In the genomic region with DNA sequence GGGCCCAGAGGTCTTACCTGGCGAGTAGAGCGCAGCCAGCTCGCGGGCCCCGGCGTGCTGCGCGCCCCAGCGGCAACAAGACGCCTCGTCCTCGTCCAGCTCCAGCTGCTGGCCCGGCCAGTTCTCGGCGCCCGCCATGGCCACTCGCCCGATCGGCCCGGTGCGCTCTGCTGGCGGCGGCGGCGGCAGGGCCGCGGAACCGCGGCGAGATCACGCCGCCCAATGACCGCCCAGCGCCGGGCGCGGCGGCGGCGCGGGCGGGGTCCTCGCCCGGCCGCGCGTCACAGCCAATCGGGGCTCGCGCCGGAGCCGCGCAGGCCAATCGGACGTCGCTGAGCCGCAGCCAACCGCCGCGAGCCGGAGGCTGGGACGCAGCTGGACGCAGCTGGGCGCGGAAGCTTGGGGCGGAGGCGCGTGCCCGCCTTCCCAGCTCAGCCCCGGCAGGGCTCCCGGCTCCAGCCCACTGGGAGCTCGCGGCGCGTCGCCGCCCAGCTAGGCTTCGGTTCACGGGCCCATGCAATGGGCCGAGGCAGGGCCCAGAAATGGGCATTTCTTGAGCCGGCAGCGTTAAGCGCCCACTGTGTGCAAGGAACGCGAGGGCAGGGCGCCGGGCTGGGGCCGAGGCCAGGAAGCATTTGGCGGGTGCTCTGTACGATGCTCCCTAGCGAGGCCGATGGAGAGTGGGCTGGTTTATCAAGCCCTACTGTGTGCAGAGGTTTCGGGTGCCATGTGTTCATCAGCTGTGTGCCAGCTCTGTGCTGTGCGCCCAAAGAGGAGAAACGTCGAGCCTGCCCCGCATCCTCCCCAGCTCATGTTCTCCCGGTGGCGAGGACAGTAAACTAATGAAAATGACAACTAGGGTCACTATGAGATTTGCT, we compare ENCODE assay signal across 1 cellular context.
A peak's percentile ranks its signal among the peaks of the same experiment; 100 is the strongest.
TF ChIP-seq lines count a peak whose summit lies in the region.

A gene (minus strand): TSS at position 224 of the 878 bp plus-strand sequence. CDS start 86 bp downstream, at position 138.

TF ChIP-seq in HEK293, 187 proteins besides CTCF, POLR2A, EP300 and RAD21 (continued from another document and continues in another):
- TF ChIP-seq WT1 (tag by site-specific recombination; IDR thresholded peaks at IDR 0.05), result no peak
- no peak for TF ChIP-seq ZNF354C (tag by site-specific recombination; IDR thresholded peaks at IDR 0.05; ENCODE audit: borderline replicate concordance, low read depth)
- TF ChIP-seq, protein P1, sequence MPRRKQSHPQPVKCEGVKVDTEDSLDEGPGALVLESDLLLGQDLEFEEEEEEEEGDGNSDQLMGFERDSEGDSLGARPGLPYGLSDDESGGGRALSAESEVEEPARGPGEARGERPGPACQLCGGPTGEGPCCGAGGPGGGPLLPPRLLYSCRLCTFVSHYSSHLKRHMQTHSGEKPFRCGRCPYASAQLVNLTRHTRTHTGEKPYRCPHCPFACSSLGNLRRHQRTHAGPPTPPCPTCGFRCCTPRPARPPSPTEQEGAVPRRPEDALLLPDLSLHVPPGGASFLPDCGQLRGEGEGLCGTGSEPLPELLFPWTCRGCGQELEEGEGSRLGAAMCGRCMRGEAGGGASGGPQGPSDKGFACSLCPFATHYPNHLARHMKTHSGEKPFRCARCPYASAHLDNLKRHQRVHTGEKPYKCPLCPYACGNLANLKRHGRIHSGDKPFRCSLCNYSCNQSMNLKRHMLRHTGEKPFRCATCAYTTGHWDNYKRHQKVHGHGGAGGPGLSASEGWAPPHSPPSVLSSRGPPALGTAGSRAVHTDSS (tag by site-specific recombination; IDR thresholded peaks at IDR 0.05), result no peak
- no peak for TF ChIP-seq ZNF837 (tag by site-specific recombination; IDR thresholded peaks at IDR 0.05)
- TF ChIP-seq ZNF596 (tag by site-specific recombination; IDR thresholded peaks at IDR 0.05), result no peak
- TF ChIP-seq, protein P2, sequence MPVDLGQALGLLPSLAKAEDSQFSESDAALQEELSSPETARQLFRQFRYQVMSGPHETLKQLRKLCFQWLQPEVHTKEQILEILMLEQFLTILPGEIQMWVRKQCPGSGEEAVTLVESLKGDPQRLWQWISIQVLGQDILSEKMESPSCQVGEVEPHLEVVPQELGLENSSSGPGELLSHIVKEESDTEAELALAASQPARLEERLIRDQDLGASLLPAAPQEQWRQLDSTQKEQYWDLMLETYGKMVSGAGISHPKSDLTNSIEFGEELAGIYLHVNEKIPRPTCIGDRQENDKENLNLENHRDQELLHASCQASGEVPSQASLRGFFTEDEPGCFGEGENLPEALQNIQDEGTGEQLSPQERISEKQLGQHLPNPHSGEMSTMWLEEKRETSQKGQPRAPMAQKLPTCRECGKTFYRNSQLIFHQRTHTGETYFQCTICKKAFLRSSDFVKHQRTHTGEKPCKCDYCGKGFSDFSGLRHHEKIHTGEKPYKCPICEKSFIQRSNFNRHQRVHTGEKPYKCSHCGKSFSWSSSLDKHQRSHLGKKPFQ (tag by site-specific recombination; IDR thresholded peaks at IDR 0.05), result no peak
- no peak for TF ChIP-seq MEIS1 (CRISPR knock-in tag; IDR thresholded peaks at IDR 0.05; ENCODE audit: borderline replicate concordance)
- TF ChIP-seq, protein P3, sequence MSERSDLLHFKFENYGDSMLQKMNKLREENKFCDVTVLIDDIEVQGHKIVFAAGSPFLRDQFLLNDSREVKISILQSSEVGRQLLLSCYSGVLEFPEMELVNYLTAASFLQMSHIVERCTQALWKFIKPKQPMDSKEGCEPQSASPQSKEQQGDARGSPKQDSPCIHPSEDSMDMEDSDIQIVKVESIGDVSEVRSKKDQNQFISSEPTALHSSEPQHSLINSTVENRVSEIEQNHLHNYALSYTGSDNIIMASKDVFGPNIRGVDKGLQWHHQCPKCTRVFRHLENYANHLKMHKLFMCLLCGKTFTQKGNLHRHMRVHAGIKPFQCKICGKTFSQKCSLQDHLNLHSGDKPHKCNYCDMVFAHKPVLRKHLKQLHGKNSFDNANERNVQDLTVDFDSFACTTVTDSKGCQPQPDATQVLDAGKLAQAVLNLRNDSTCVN (tag by site-specific recombination; optimal IDR thresholded peaks at IDR 0.05), result peak; percentile 96
- TF ChIP-seq ZNF433 (tag by site-specific recombination; IDR thresholded peaks at IDR 0.05; ENCODE audit: low read depth), result no peak
- TF ChIP-seq ZFP69B (tag by site-specific recombination; IDR thresholded peaks at IDR 0.05), result no peak; the same call in 1 of the 2 replicates
- no peak for TF ChIP-seq ZNF610 (tag by site-specific recombination; IDR thresholded peaks at IDR 0.05; ENCODE audit: borderline replicate concordance)
- TF ChIP-seq ZNF394 (tag by site-specific recombination; IDR thresholded peaks at IDR 0.05; ENCODE audit: borderline replicate concordance), result peak; percentile 32; the same call in 1 of the 2 replicates
- no peak for TF ChIP-seq ZBTB21 (tag by site-specific recombination; IDR thresholded peaks at IDR 0.05)
- no peak for TF ChIP-seq ZNF138 (tag by site-specific recombination; IDR thresholded peaks at IDR 0.05; ENCODE audit: borderline replicate concordance)
- peak; percentile 58 for TF ChIP-seq ZSCAN30 (tag by site-specific recombination; IDR thresholded peaks at IDR 0.05)
- no peak for TF ChIP-seq GLIS2 (tag by site-specific recombination; IDR thresholded peaks at IDR 0.05)
- TF ChIP-seq ZBTB20 (tag by site-specific recombination; IDR thresholded peaks at IDR 0.05), result peak; percentile 65; the same call in 1 of the 2 replicates
- peak; percentile 55 for TF ChIP-seq SP2 (tag by site-specific recombination; IDR thresholded peaks at IDR 0.05)
- peak; percentile 55 for TF ChIP-seq OSR2 (tag by site-specific recombination; IDR thresholded peaks at IDR 0.05)
- no peak for TF ChIP-seq ZNF23 (tag by site-specific recombination; IDR thresholded peaks at IDR 0.05; ENCODE audit: borderline replicate concordance)
- no peak for TF ChIP-seq SCRT2 (tag by site-specific recombination; IDR thresholded peaks at IDR 0.05)
- TF ChIP-seq ZNF214 (tag by site-specific recombination; IDR thresholded peaks at IDR 0.05; ENCODE audit: borderline replicate concordance), result no peak
- TF ChIP-seq, protein P4, sequence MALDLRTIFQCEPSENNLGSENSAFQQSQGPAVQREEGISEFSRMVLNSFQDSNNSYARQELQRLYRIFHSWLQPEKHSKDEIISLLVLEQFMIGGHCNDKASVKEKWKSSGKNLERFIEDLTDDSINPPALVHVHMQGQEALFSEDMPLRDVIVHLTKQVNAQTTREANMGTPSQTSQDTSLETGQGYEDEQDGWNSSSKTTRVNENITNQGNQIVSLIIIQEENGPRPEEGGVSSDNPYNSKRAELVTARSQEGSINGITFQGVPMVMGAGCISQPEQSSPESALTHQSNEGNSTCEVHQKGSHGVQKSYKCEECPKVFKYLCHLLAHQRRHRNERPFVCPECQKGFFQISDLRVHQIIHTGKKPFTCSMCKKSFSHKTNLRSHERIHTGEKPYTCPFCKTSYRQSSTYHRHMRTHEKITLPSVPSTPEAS (tag by site-specific recombination; IDR thresholded peaks at IDR 0.05), result no peak
- peak; percentile 60 for TF ChIP-seq ZEB2 (tag by site-specific recombination; IDR thresholded peaks at IDR 0.05)
- peak; percentile 82 for TF ChIP-seq IKZF3 (tag by site-specific recombination; IDR thresholded peaks at IDR 0.05)
- no peak for TF ChIP-seq ZNF510 (tag by site-specific recombination; IDR thresholded peaks at IDR 0.05; ENCODE audit: insufficient replicate concordance)
- TF ChIP-seq, protein P5, sequence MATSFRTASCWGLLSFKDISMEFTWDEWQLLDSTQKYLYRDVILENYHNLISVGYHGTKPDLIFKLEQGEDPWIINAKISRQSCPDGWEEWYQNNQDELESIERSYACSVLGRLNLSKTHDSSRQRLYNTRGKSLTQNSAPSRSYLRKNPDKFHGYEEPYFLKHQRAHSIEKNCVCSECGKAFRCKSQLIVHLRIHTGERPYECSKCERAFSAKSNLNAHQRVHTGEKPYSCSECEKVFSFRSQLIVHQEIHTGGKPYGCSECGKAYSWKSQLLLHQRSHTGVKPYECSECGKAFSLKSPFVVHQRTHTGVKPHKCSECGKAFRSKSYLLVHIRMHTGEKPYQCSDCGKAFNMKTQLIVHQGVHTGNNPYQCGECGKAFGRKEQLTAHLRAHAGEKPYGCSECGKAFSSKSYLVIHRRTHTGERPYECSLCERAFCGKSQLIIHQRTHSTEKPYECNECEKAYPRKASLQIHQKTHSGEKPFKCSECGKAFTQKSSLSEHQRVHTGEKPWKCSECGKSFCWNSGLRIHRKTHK (tag by site-specific recombination; IDR thresholded peaks at IDR 0.05), result no peak
- TF ChIP-seq, protein P6, sequence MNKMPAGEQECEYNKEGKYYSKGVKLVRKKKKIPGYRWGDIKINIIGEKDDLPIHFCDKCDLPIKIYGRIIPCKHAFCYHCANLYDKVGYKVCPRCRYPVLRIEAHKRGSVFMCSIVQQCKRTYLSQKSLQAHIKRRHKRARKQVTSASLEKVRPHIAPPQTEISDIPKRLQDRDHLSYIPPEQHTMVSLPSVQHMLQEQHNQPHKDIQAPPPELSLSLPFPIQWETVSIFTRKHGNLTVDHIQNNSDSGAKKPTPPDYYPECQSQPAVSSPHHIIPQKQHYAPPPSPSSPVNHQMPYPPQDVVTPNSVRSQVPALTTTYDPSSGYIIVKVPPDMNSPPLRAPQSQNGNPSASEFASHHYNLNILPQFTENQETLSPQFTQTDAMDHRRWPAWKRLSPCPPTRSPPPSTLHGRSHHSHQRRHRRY (tag by site-specific recombination; IDR thresholded peaks at IDR 0.05), result no peak
- TF ChIP-seq ZNF223 (tag by site-specific recombination; IDR thresholded peaks at IDR 0.05), result no peak
- TF ChIP-seq, protein P7, sequence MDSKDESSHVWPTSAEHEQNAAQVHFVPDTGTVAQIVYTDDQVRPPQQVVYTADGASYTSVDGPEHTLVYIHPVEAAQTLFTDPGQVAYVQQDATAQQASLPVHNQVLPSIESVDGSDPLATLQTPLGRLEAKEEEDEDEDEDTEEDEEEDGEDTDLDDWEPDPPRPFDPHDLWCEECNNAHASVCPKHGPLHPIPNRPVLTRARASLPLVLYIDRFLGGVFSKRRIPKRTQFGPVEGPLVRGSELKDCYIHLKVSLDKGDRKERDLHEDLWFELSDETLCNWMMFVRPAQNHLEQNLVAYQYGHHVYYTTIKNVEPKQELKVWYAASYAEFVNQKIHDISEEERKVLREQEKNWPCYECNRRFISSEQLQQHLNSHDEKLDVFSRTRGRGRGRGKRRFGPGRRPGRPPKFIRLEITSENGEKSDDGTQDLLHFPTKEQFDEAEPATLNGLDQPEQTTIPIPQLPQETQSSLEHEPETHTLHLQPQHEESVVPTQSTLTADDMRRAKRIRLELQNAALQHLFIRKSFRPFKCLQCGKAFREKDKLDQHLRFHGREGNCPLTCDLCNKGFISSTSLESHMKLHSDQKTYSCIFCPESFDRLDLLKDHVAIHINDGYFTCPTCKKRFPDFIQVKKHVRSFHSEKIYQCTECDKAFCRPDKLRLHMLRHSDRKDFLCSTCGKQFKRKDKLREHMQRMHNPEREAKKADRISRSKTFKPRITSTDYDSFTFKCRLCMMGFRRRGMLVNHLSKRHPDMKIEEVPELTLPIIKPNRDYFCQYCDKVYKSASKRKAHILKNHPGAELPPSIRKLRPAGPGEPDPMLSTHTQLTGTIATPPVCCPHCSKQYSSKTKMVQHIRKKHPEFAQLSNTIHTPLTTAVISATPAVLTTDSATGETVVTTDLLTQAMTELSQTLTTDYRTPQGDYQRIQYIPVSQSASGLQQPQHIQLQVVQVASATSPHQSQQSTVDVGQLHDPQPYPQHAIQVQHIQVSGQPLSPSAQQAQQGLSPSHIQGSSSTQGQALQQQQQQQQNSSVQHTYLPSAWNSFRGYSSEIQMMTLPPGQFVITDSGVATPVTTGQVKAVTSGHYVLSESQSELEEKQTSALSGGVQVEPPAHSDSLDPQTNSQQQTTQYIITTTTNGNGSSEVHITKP (tag by site-specific recombination; IDR thresholded peaks at IDR 0.05), result no peak
- no peak for TF ChIP-seq KLF9 (tag by site-specific recombination; IDR thresholded peaks at IDR 0.05; ENCODE audit: low read depth)
- no peak for TF ChIP-seq ZNF664 (tag by site-specific recombination; IDR thresholded peaks at IDR 0.05)
- no peak; the same call in 1 of the 2 replicates for TF ChIP-seq ZSCAN23 (tag by site-specific recombination; IDR thresholded peaks at IDR 0.05)
- no peak for TF ChIP-seq ZNF112 (tag by site-specific recombination; IDR thresholded peaks at IDR 0.05)
- TF ChIP-seq ZFHX2 (tag by site-specific recombination; conservative IDR thresholded peaks at IDR 0.05), result no peak
- no peak for TF ChIP-seq ZNF707 (tag by site-specific recombination; IDR thresholded peaks at IDR 0.05)
- no peak for TF ChIP-seq ZNF747 (tag by site-specific recombination; IDR thresholded peaks at IDR 0.05)
- no peak for TF ChIP-seq ZNF121 (tag by site-specific recombination; IDR thresholded peaks at IDR 0.05)
- TF ChIP-seq, protein P8, sequence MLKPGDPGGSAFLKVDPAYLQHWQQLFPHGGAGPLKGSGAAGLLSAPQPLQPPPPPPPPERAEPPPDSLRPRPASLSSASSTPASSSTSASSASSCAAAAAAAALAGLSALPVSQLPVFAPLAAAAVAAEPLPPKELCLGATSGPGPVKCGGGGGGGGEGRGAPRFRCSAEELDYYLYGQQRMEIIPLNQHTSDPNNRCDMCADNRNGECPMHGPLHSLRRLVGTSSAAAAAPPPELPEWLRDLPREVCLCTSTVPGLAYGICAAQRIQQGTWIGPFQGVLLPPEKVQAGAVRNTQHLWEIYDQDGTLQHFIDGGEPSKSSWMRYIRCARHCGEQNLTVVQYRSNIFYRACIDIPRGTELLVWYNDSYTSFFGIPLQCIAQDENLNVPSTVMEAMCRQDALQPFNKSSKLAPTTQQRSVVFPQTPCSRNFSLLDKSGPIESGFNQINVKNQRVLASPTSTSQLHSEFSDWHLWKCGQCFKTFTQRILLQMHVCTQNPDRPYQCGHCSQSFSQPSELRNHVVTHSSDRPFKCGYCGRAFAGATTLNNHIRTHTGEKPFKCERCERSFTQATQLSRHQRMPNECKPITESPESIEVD (tag by site-specific recombination; IDR thresholded peaks at IDR 0.05), result no peak
- no peak for TF ChIP-seq ZNF701 (tag by site-specific recombination; IDR thresholded peaks at IDR 0.05)
- no peak for TF ChIP-seq ZNF514 (tag by site-specific recombination; IDR thresholded peaks at IDR 0.05)
- no peak for TF ChIP-seq BCL11B (tag by site-specific recombination; IDR thresholded peaks at IDR 0.05; ENCODE audit: low read depth)
- TF ChIP-seq MZF1 (tag by site-specific recombination; IDR thresholded peaks at IDR 0.05; ENCODE audit: borderline replicate concordance), result no peak
- no peak for TF ChIP-seq ZNF132 (tag by site-specific recombination; IDR thresholded peaks at IDR 0.05; ENCODE audit: borderline replicate concordance)
- TF ChIP-seq ZNF473 (tag by site-specific recombination; IDR thresholded peaks at IDR 0.05), result no peak
- no peak for TF ChIP-seq OVOL3 (tag by site-specific recombination; IDR thresholded peaks at IDR 0.05)
- TF ChIP-seq, protein P9, sequence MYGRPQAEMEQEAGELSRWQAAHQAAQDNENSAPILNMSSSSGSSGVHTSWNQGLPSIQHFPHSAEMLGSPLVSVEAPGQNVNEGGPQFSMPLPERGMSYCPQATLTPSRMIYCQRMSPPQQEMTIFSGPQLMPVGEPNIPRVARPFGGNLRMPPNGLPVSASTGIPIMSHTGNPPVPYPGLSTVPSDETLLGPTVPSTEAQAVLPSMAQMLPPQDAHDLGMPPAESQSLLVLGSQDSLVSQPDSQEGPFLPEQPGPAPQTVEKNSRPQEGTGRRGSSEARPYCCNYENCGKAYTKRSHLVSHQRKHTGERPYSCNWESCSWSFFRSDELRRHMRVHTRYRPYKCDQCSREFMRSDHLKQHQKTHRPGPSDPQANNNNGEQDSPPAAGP (tag by site-specific recombination; IDR thresholded peaks at IDR 0.05), result peak; percentile 56; the same call in 1 of the 2 replicates
